Comparison of ENCODE assay signal across 18 cellular contexts in genomic region chr2:136128905-136129304, GRCh38. TPM values are rescaled to one million over a fixed set of nuclear protein-coding genes. Genes with fewer than 3 reads are reported as not detected.
DNase-seq lines count a peak whose midpoint lies in the region; ATAC-seq and TF ChIP-seq lines count a peak whose summit lies in the region.
"Had no signal": no experiment of that assay in that cellular context is flagged by ENCODE, and none has a peak within 500 bp of the region (broad histone marks: within the 10 kb centered on the region; RNA-seq: fewer than 3 reads in every experiment).

No MANE protein-coding gene starts in this region.

- no peak overlapping the region for H3K4me3 ChIP-seq in DOHH2 (ENCODE audit: low read length)
- H3K4me3 ChIP-seq: esophagus squamous epithelium, heart right ventricle, ovary, skin epidermis had no signal

- peak overlapping the region; percentile 97 for H3K27ac Mint-ChIP-seq in CD4-positive, alpha-beta T cell
- H3K27ac Mint-ChIP-seq in activated naive CD4-positive, alpha-beta T cell treated with anti-CD3 and anti-CD28 coated beads, Interleukin-2, amount 50 U/mL, for 72 hours: peak overlapping the region; percentile 62 to 97
- H3K27ac Mint-ChIP-seq in natural killer cell (peak overlapping the region; percentile 93 to 99), CD14-positive monocyte (peak overlapping the region in 2 of 7 donors; percentile 70 to 80)

- H3K9me3 Mint-ChIP-seq in CD4-positive, alpha-beta T cell: no peaks in the 10 kb centered on the region
- H3K9me3 Mint-ChIP-seq in activated naive CD4-positive, alpha-beta T cell treated with anti-CD3 and anti-CD28 coated beads, Interleukin-2, amount 50 U/mL, for 72 hours: peaks cover 0 to 4% of the 10 kb centered on the region in 2 donors
- H3K9me3 Mint-ChIP-seq in natural killer cell (no peaks in the 10 kb centered on the region), CD14-positive monocyte (no peaks in the 10 kb centered on the region)

- intact Hi-C loops in CD4-positive, alpha-beta T cell (cut with DNase I, micrococcal nuclease): loop anchor here (1.0 kb wide), 2 partner anchors 9 to 10 kb away; no protein-coding TSS in a partner anchor
- intact Hi-C loops in natural killer cell (cut with micrococcal nuclease) (loop anchor here (1.0 to 5.0 kb wide), 4 partner anchors 11 to 1077 kb away; partner anchors contain the start of genes CXCR4 and RAB3GAP1), CD14-positive monocyte (cut with micrococcal nuclease) (loop anchor here in 1 of 2 donors (10.0 kb wide), 1 partner anchor 214 kb away; no protein-coding TSS in a partner anchor)

- H3K79me2 ChIP-seq in DOHH2 (ENCODE audit: control insufficient read depth, low read length): no peaks in the 10 kb centered on the region

- H3F3A ChIP-seq in DOHH2 (ENCODE audit: control insufficient read depth, insufficient read depth): peaks cover 28% of the 10 kb centered on the region

- no peaks in the 10 kb centered on the region for H3K27me3 Mint-ChIP-seq in CD4-positive, alpha-beta T cell
- H3K27me3 Mint-ChIP-seq in natural killer cell (ENCODE audit: low read depth in 2 of 2) (peaks cover 3 to 6% of the 10 kb centered on the region in 2 donors), CD14-positive monocyte (ENCODE audit: low read depth in 3 of 3) (peaks cover 0 to 1% (median 1%) of the 10 kb centered on the region in 3 donors)

- ATAC-seq in CD4-positive, alpha-beta T cell (ENCODE audit: poor library complexity): no peak
- no peak for ATAC-seq in activated naive CD4-positive, alpha-beta T cell treated with anti-CD3 and anti-CD28 coated beads, Interleukin-2, amount 50 U/mL, for 72 hours
- no peak for ATAC-seq in natural killer cell

- DNase-seq in CD4-positive, alpha-beta T cell: no peak
- DNase-seq in activated naive CD4-positive, alpha-beta T cell treated with anti-CD3 and anti-CD28 coated beads, Interleukin-2, amount 50 U/mL, for 72 hours (ENCODE audit: low spot score in 2 of 2): no peak
- DNase-seq in natural killer cell (no peak), CD14-positive monocyte (ENCODE audit: low spot score) (no peak), RPMI8226 (no peak), EL (no peak), cerebellar cortex (ENCODE audit: low spot score) (no peak)
- DNase-seq: C1 segment of cervical spinal cord, esophagus squamous epithelium, heart right ventricle, NCI-H1694 treated with DMSO at 0.1 percent for 48 hours, NCI-H510A, ovary, SK-N-SH, WERI-Rb-1 had no signal

- H3K36me3 Mint-ChIP-seq in CD4-positive, alpha-beta T cell (ENCODE audit: low read depth): peaks cover 5% of the 10 kb centered on the region
- H3K36me3 Mint-ChIP-seq in activated naive CD4-positive, alpha-beta T cell treated with anti-CD3 and anti-CD28 coated beads, Interleukin-2, amount 50 U/mL, for 72 hours: peaks cover 2 to 6% of the 10 kb centered on the region in 2 donors
- H3K36me3 Mint-ChIP-seq in natural killer cell (no peaks in the 10 kb centered on the region), CD14-positive monocyte (peaks cover 0 to 7% of the 10 kb centered on the region in 2 donors)

- peaks cover 96% of the 10 kb centered on the region for H3K4me1 Mint-ChIP-seq in CD4-positive, alpha-beta T cell (ENCODE audit: low read depth)
- peaks cover 54 to 84% of the 10 kb centered on the region in 2 donors for H3K4me1 Mint-ChIP-seq in natural killer cell
- H3K4me1 Mint-ChIP-seq in CD14-positive monocyte: peaks cover 91% of the 10 kb centered on the region

- no peak for TF ChIP-seq CTCF in CD4-positive, alpha-beta T cell (IDR thresholded peaks at IDR 0.05)
- TF ChIP-seq CTCF in DOHH2 (IDR thresholded peaks at IDR 0.05; ENCODE audit: low read depth, low read length, poor library complexity, severe bottlenecking): no peak
- no peak for TF ChIP-seq CTCF in natural killer cell (IDR thresholded peaks at IDR 0.05)
- TF ChIP-seq CTCF in CD14-positive monocyte (IDR thresholded peaks at IDR 0.05): no peak

- peaks cover 97% of the 10 kb centered on the region for H3K4me1 ChIP-seq in DOHH2 (ENCODE audit: control insufficient read depth, low read length)

- POLR2A ChIA-PET in CD4-positive, alpha-beta T cell (lab: Charles Lee): interaction anchor here (0.8 to 11.1 kb wide), 11 partner anchors 10 to 256 kb away, joined by 3 to 488 read pairs (median 4); partner anchors contain the start of gene CXCR4

- peak overlapping the region; percentile 99 for H3K27ac ChIP-seq in CD4-positive, alpha-beta T cell (ENCODE audit: low read depth, low read length)
- H3K27ac ChIP-seq in DOHH2 (ENCODE audit: low read depth, low read length): peak overlapping the region; percentile 92
- H3K27ac ChIP-seq: ovary, WERI-Rb-1 had no signal

- H3K4me3 Mint-ChIP-seq in CD4-positive, alpha-beta T cell: peak overlapping the region; percentile 77
- peak overlapping the region; percentile 75 for H3K4me3 Mint-ChIP-seq in natural killer cell
- H3K4me3 Mint-ChIP-seq in CD14-positive monocyte: no peak overlapping the region

- H3K36me3 ChIP-seq in DOHH2 (ENCODE audit: control insufficient read depth, low read length): no peaks in the 10 kb centered on the region; the same call in 1 of the 2 replicates
- H3K36me3 ChIP-seq: esophagus squamous epithelium, heart right ventricle, ovary, WERI-Rb-1 had no signal

- H3K9me3 ChIP-seq in CD4-positive, alpha-beta T cell (ENCODE audit: control insufficient read depth, low read length): no peaks in the 10 kb centered on the region
- H3K9me3 ChIP-seq in DOHH2 (ENCODE audit: control insufficient read depth, insufficient read depth, low read length): no peaks in the 10 kb centered on the region
- H3K9me3 ChIP-seq: esophagus squamous epithelium, heart right ventricle, ovary, SK-N-SH had no signal

- CTCF ChIA-PET in CD4-positive, alpha-beta T cell (lab: Charles Lee): interaction anchor here (1.0 to 1.7 kb wide), 5 partner anchors 10 to 256 kb away, joined by 3 to 11 read pairs (median 3); no protein-coding TSS in a partner anchor

- H4K20me1 ChIP-seq in DOHH2 (ENCODE audit: control insufficient read depth, insufficient read depth, low read depth, low read length): no peaks in the 10 kb centered on the region

- H3K4me2 ChIP-seq in DOHH2 (ENCODE audit: low read length): peak overlapping the region; percentile 86
- H3K4me2 ChIP-seq: SK-N-SH had no signal

- H3K9me2 ChIP-seq in DOHH2 (replicated peaks; ENCODE audit: control insufficient read depth, low read length): no peaks in the 10 kb centered on the region
- H3K9me2 ChIP-seq: SK-N-SH had no signal

- no peaks in the 10 kb centered on the region for H3K27me3 ChIP-seq in CD4-positive, alpha-beta T cell (ENCODE audit: control insufficient read depth, insufficient read depth, low read length)
- H3K27me3 ChIP-seq in DOHH2 (ENCODE audit: control insufficient read depth, low read length): peaks cover 11% of the 10 kb centered on the region
- H3K27me3 ChIP-seq: ovary had no signal

RNA-seq across cellular contexts. Expression of gene CXCR4, which starts 11.0 kb away (rescaled TPM):
- 1,000 to 10,000 TPM; 1,661 to 1,739 TPM for total RNA-seq in CD4-positive, alpha-beta T cell
- 100 to 1,000 TPM; 104 to 196 TPM for total RNA-seq in activated naive CD4-positive, alpha-beta T cell treated with anti-CD3 and anti-CD28 coated beads, Interleukin-2, amount 50 U/mL, for 72 hours
- total RNA-seq in natural killer cell: 100 to 1,000 TPM; 582 to 848 (median 741) TPM
- 100 to 1,000 TPM; 140 to 391 TPM for polyA plus RNA-seq in CD14-positive monocyte
- total RNA-seq: LHCN-M2 had no signal

Comparison
In these comparisons a context has a peak if more than half of its experiments do, and no peak if none do; other contexts are left out.
1. H3K4me3 Mint-ChIP-seq: peak in CD4-positive, alpha-beta T cell (single experiment) and natural killer cell (single experiment); none in CD14-positive monocyte (0 of 2).